ENCODE assay signal across 8 cellular contexts in the genomic region with DNA sequence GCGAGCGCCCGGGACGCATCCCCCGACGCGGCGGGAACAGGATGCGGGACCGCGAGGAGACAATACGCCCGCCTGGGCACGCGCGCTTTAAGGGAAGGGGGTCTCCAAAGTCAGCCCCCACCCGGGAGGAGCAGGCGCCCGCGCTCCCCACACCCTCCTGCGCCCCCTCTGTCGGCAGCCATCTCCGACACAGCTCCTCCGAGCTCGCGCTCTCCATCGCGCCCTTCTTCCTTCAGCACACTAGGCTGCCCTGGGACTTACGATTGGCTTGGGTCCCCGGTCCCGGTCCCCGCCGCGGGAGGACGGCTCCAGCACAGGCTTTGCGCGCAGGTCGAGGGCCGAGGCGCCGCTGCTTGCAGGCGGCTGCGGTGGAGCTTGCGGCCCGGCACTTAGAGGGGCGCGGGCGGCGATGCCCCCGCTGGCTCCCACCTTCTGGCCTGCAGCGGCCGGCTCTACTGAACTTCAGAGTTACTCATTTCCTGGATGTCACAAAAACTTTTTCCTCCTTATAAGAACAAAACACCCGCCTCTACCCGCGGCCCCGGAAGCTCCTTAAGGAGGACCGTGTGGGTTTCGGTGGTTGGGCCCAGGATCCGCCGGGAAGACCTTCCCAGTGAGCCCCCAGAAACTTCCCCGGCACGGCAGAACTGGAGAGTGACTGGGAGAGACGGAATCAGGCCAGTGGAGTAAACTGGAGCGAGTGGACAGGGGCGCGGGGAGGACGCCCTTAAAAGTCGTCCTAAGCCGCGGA. TPM values are rescaled to one million over a fixed set of nuclear protein-coding genes. Genes with fewer than 3 reads are reported as not detected.
DNase-seq lines count a peak whose midpoint lies in the region; ATAC-seq lines count a peak whose summit lies in the region.

A gene with protein sequence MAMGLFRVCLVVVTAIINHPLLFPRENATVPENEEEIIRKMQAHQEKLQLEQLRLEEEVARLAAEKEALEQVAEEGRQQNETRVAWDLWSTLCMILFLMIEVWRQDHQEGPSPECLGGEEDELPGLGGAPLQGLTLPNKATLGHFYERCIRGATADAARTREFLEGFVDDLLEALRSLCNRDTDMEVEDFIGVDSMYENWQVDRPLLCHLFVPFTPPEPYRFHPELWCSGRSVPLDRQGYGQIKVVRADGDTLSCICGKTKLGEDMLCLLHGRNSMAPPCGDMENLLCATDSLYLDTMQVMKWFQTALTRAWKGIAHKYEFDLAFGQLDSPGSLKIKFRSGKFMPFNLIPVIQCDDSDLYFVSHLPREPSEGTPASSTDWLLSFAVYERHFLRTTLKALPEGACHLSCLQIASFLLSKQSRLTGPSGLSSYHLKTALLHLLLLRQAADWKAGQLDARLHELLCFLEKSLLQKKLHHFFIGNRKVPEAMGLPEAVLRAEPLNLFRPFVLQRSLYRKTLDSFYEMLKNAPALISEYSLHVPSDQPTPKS (minus strand): TSS at position 481 of the 751 bp plus-strand sequence. CDS start 22,414 bp downstream, outside the sequence.

- H3K4me3 ChIP-seq in urinary bladder (ENCODE audit: low read depth, low read length), result peak within 1 kb of the TSS; percentile 85

- in situ Hi-C loops in Caki2 (cut with HindIII; ENCODE audit: low pct_unique_long_range_greater_than_20kb, low sequenced_read_pairs), result no loop called here

- ATAC-seq in GM19455 (IDR thresholded peaks at IDR 0.05; ENCODE audit: unreplicated experiment), result peak; percentile 63
- peak; percentile 52 for ATAC-seq in HG03575 (IDR thresholded peaks at IDR 0.05; ENCODE audit: extremely low read depth, insufficient number of reproducible peaks, low FRiP score, unreplicated experiment)
- peak; percentile 74 for ATAC-seq in Right ventricle myocardium inferior

- intact Hi-C loops in Right ventricle myocardium inferior (cut with DNase I), result loop anchor here (1.0 kb wide), 1 partner anchor 33 kb away; no protein-coding TSS in a partner anchor

- H3K27ac ChIP-seq in urinary bladder (ENCODE audit: low read depth), result peak within 1 kb of the TSS; percentile 89

- H3K27ac Mint-ChIP-seq in activated naive CD8-positive, alpha-beta T cell, result peak within 1 kb of the TSS; percentile 100

- DNase-seq in Caki2 (ENCODE audit: low read depth) (peak; percentile 84), SKM-1 (lab: John Stamatoyannopoulos, UW; ENCODE audit: unreplicated experiment) (peak; percentile 87), Right ventricle myocardium inferior (ENCODE audit: missing footprints) (peak; percentile 88), pons (ENCODE audit: low spot score) (peak; percentile 63)

- WGBS in urinary bladder, result under 1% methylated on average over 70 of the region's 70 CpGs

- peaks cover 55% of the 10 kb centered on the region for H3K4me1 Mint-ChIP-seq in activated naive CD8-positive, alpha-beta T cell (ENCODE audit: low read depth)

- H3K4me1 ChIP-seq in urinary bladder (ENCODE audit: insufficient read depth), result no peaks in the 10 kb centered on the region

- H3K36me3 Mint-ChIP-seq in activated naive CD8-positive, alpha-beta T cell, result peaks cover 3% of the 10 kb centered on the region

- no peaks in the 10 kb centered on the region for H3K27me3 Mint-ChIP-seq in activated naive CD8-positive, alpha-beta T cell

- H3K9me3 Mint-ChIP-seq in activated naive CD8-positive, alpha-beta T cell (ENCODE audit: low read depth), result no peaks in the 10 kb centered on the region

- H3K4me3 Mint-ChIP-seq in activated naive CD8-positive, alpha-beta T cell, result peak within 1 kb of the TSS; percentile 96

- H3K36me3 ChIP-seq in urinary bladder (ENCODE audit: insufficient read depth), result no peaks in the 10 kb centered on the region

RNA-seq across cellular contexts. Expression of the gene that starts here (rescaled TPM):
- total RNA-seq in Caki2 (2014; rRNA removed; shearing (Covaris generic); ENCODE audit: low replicate concordance), result 16.6 and 18.3 TPM in 2 replicates
- total RNA-seq in Right ventricle myocardium inferior, result 28.2 TPM
- 7.6 TPM for total RNA-seq in urinary bladder
- 22.4 TPM for polyA plus RNA-seq in urinary bladder

Comparison
In these comparisons a context has a peak if more than half of its experiments do, and no peak if none do; other contexts are left out.
1. Peak in every context shown above with its lines: DNase-seq, ATAC-seq, H3K4me3 ChIP-seq and H3K27ac ChIP-seq.